ENCODE assay signal across 4 cellular contexts in the genomic region with DNA sequence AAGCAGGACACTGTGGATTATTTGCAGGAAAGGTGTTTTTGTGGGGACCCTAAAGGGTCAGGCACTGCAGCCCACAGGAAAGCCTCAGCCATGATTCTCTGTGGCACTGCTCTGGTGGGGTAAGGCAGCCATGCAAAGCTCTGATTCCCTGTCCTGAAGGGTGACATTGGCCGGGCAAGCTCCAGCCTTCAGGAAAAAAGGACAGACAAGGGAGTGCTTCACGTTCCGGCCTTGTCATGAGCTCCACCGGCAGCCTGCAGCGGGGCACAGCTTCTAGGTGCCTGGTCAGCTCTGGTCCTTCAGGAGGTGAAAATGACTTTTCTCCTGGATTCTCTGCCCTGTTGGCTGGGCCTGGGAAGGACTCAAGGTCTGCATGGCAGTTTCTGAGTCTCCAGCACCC. TPM values are rescaled to one million over a fixed set of nuclear protein-coding genes. Genes with fewer than 3 reads are reported as not detected.
"Had no signal": no experiment of that assay in that cellular context is flagged by ENCODE, and none has a peak within 500 bp of the region (broad histone marks: within the 10 kb centered on the region; RNA-seq: fewer than 3 reads in every experiment).

No MANE protein-coding gene starts in this region.

RNA-seq across cellular contexts. Expression of a gene that starts 8.4 kb away (rescaled TPM):
- total RNA-seq: HepG2, IMR-90, NCI-H460, PC-9 had no signal
